1 cellular context compared by ENCODE assay signal in genomic region chr1:8702848-8703810, GRCh38.
TF ChIP-seq lines count a peak whose summit lies in the region.

No MANE protein-coding gene starts in this region.

TF ChIP-seq in HepG2, 621 proteins besides CTCF, POLR2A, EP300 and RAD21 (continued from another document and continues in another):
- TF ChIP-seq, protein P1, sequence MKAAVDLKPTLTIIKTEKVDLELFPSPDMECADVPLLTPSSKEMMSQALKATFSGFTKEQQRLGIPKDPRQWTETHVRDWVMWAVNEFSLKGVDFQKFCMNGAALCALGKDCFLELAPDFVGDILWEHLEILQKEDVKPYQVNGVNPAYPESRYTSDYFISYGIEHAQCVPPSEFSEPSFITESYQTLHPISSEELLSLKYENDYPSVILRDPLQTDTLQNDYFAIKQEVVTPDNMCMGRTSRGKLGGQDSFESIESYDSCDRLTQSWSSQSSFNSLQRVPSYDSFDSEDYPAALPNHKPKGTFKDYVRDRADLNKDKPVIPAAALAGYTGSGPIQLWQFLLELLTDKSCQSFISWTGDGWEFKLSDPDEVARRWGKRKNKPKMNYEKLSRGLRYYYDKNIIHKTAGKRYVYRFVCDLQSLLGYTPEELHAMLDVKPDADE (CRISPR knock-in tag; IDR thresholded peaks at IDR 0.05), result no peak
- no peak for TF ChIP-seq ZXDC (CRISPR knock-in tag; IDR thresholded peaks at IDR 0.05)
- peak; percentile 82 for TF ChIP-seq POLR2G (IDR thresholded peaks at IDR 0.05; ENCODE audit: low read depth, low read length)
- no peak for TF ChIP-seq KLF11 (CRISPR knock-in tag; IDR thresholded peaks at IDR 0.05)
- TF ChIP-seq NCOR1 (IDR thresholded peaks at IDR 0.05; ENCODE audit: borderline replicate concordance, low read length), result no peak
- TF ChIP-seq ZSCAN12 (CRISPR knock-in tag; IDR thresholded peaks at IDR 0.05), result peak; percentile 70; the same call in 1 of the 2 replicates
- TF ChIP-seq ZFYVE20 (CRISPR knock-in tag; IDR thresholded peaks at IDR 0.05; ENCODE audit: borderline replicate concordance, low read depth), result no peak
- no peak for TF ChIP-seq CREB1 (IDR thresholded peaks at IDR 0.05)
- TF ChIP-seq CREB1 (CRISPR knock-in tag; IDR thresholded peaks at IDR 0.05), result no peak
- TF ChIP-seq ZFP82 (CRISPR knock-in tag; IDR thresholded peaks at IDR 0.05; ENCODE audit: borderline replicate concordance), result no peak
- TF ChIP-seq RBM22 (optimal IDR thresholded peaks at IDR 0.05; ENCODE audit: low read length), result no peak
- TF ChIP-seq RXRB (CRISPR knock-in tag; IDR thresholded peaks at IDR 0.05; ENCODE audit: borderline replicate concordance), result peak; percentile 24; the same call in 1 of the 2 replicates
- no peak for TF ChIP-seq ELK4 (CRISPR knock-in tag; IDR thresholded peaks at IDR 0.05; ENCODE audit: borderline replicate concordance)
- TF ChIP-seq ZNF605 (CRISPR knock-in tag; IDR thresholded peaks at IDR 0.05), result no peak
- TF ChIP-seq KDM5B (CRISPR knock-in tag; IDR thresholded peaks at IDR 0.05; ENCODE audit: borderline replicate concordance), result peak; percentile 56; the same call in 1 of the 2 replicates
- TF ChIP-seq POLR2AphosphoS2 (IDR thresholded peaks at IDR 0.05; ENCODE audit: low read depth, low read length), result no peak
- TF ChIP-seq ZBTB3 (CRISPR knock-in tag; IDR thresholded peaks at IDR 0.05; ENCODE audit: borderline replicate concordance, low read depth), result no peak
- no peak for TF ChIP-seq MLLT10 (CRISPR knock-in tag; IDR thresholded peaks at IDR 0.05)
- TF ChIP-seq UBTF (CRISPR knock-in tag; IDR thresholded peaks at IDR 0.05), result peak; percentile 92
- TF ChIP-seq MZF1 (CRISPR knock-in tag; IDR thresholded peaks at IDR 0.05; ENCODE audit: borderline replicate concordance), result no peak
- TF ChIP-seq GZF1 (CRISPR knock-in tag; IDR thresholded peaks at IDR 0.05), result no peak
- no peak for TF ChIP-seq ZNF20 (CRISPR knock-in tag; IDR thresholded peaks at IDR 0.05)
- TF ChIP-seq PTBP1 (IDR thresholded peaks at IDR 0.05; ENCODE audit: low read depth, low read length, poor library complexity, severe bottlenecking), result no peak
- no peak for TF ChIP-seq PBX3 (CRISPR knock-in tag; IDR thresholded peaks at IDR 0.05; ENCODE audit: borderline replicate concordance)
- TF ChIP-seq ZNF160 (CRISPR knock-in tag; IDR thresholded peaks at IDR 0.05), result 0 out of 2 replicates have a peak, but pooled peaks have one; percentile 26
- no peak for TF ChIP-seq ZNF468 (CRISPR knock-in tag; IDR thresholded peaks at IDR 0.05)
- no peak for TF ChIP-seq SYNCRIP (IDR thresholded peaks at IDR 0.05; ENCODE audit: insufficient read depth, low read depth, low read length)
- TF ChIP-seq ZNF691 (CRISPR knock-in tag; IDR thresholded peaks at IDR 0.05; ENCODE audit: borderline replicate concordance, low read depth), result 0 out of 2 replicates have a peak, but pooled peaks have one; percentile 28
- no peak for TF ChIP-seq THAP7 (CRISPR knock-in tag; IDR thresholded peaks at IDR 0.05)
- TF ChIP-seq, protein P2, sequence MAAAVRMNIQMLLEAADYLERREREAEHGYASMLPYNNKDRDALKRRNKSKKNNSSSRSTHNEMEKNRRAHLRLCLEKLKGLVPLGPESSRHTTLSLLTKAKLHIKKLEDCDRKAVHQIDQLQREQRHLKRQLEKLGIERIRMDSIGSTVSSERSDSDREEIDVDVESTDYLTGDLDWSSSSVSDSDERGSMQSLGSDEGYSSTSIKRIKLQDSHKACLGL (CRISPR knock-in tag; IDR thresholded peaks at IDR 0.05), result no peak
- peak; percentile 35; the same call in 1 of the 2 replicates for TF ChIP-seq THRA (CRISPR knock-in tag; IDR thresholded peaks at IDR 0.05; ENCODE audit: borderline replicate concordance)
- no peak for TF ChIP-seq SMAD3 (CRISPR knock-in tag; IDR thresholded peaks at IDR 0.05)
- no peak for TF ChIP-seq TBP (CRISPR knock-in tag; IDR thresholded peaks at IDR 0.05)
- TF ChIP-seq FOXA1 (IDR thresholded peaks at IDR 0.05), result no peak
- no peak; the same call in 1 of the 2 replicates for TF ChIP-seq FOXA1 (CRISPR knock-in tag; IDR thresholded peaks at IDR 0.05)
- TF ChIP-seq ZBTB46 (CRISPR knock-in tag; IDR thresholded peaks at IDR 0.05; ENCODE audit: borderline replicate concordance), result no peak
- TF ChIP-seq KDM5A (IDR thresholded peaks at IDR 0.05; ENCODE audit: borderline replicate concordance, low read length), result peak; percentile 46; the same call in 1 of the 2 replicates
- TF ChIP-seq, protein P3, sequence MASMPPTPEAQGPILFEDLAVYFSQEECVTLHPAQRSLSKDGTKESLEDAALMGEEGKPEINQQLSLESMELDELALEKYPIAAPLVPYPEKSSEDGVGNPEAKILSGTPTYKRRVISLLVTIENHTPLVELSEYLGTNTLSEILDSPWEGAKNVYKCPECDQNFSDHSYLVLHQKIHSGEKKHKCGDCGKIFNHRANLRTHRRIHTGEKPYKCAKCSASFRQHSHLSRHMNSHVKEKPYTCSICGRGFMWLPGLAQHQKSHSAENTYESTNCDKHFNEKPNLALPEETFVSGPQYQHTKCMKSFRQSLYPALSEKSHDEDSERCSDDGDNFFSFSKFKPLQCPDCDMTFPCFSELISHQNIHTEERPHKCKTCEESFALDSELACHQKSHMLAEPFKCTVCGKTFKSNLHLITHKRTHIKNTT (CRISPR knock-in tag; IDR thresholded peaks at IDR 0.05), result no peak
- TF ChIP-seq PPARG (CRISPR knock-in tag; conservative IDR thresholded peaks at IDR 0.05), result no peak
- no peak; the same call in 1 of the 2 replicates for TF ChIP-seq STAT6 (CRISPR knock-in tag; IDR thresholded peaks at IDR 0.05; ENCODE audit: borderline replicate concordance)
